ENCODE assay signal across 1 cellular context in genomic region chr17:77801545-77802332, GRCh38.
TF ChIP-seq lines count a peak whose summit lies in the region.

No MANE protein-coding gene starts in this region.

TF ChIP-seq in H1, 55 proteins besides CTCF, POLR2A, EP300 and RAD21 (continued from another document):
- TF ChIP-seq TEAD4 (IDR thresholded peaks at IDR 0.05; ENCODE audit: low read depth, low read length) = no peak
- TF ChIP-seq MAX (IDR thresholded peaks at IDR 0.05) = no peak
- no peak for TF ChIP-seq KDM4A (IDR thresholded peaks at IDR 0.05; ENCODE audit: low read depth, low read length, severe bottlenecking)
